In genomic region chr9:27436234-27436633, GRCh38 we compare ENCODE assay signal across 17 cellular contexts.
A peak's percentile ranks its signal among the peaks of the same experiment; 100 is the strongest.
DNase-seq lines count a peak whose midpoint lies in the region; ATAC-seq and TF ChIP-seq lines count a peak whose summit lies in the region.
"Had no signal": no experiment of that assay in that cellular context is flagged by ENCODE, and none has a peak within 500 bp of the region (broad histone marks: within the 10 kb centered on the region; RNA-seq: fewer than 3 reads in every experiment).

No MANE protein-coding gene starts in this region.

- POLR2A ChIA-PET in MCF 10A (lab: Yijun Ruan, JAX) = interaction anchor here (0.6 to 3.3 kb wide), 6 partner anchors 9 to 157 kb away, joined by 3 to 12 read pairs (median 4); partner anchors contain the start of gene MOB3B

- H3K79me2 ChIP-seq in mammary epithelial cell (ENCODE audit: insufficient read depth, low read length) = peaks cover 27% of the 10 kb centered on the region

- no peak overlapping the region for H3K9ac ChIP-seq in mammary epithelial cell (ENCODE audit: insufficient read depth, low read length)

- CTCF ChIA-PET in MCF 10A (lab: Yijun Ruan, JAX) (interaction anchor here (0.7 to 0.8 kb wide), 2 partner anchors 94 to 126 kb away, joined by 4 read pairs; no protein-coding TSS in a partner anchor), mammary epithelial cell (lab: Charles Lee; ENCODE audit: low non-redundant PET) (no interaction called here)

- H3K4me3 Mint-ChIP-seq in MCF 10A (ENCODE audit: unreplicated experiment) = no peak overlapping the region
- H3K4me3 Mint-ChIP-seq in natural killer cell = no peak overlapping the region
- no peak overlapping the region for H3K4me3 Mint-ChIP-seq in activated T-helper 2 cell treated with anti-CD3 and anti-CD28 coated beads, Interferon-gamma antibody, Interleukin-2, Interleukin-4, amounts not matched to agents 10 μg/mL and 5 μg/mL and 100 μg/mL, durations not matched to agents 14 hours and 24 hours and 36 hours (ENCODE audit: low read depth)
- H3K4me3 Mint-ChIP-seq in stimulated activated naive CD8-positive, alpha-beta T cell treated with anti-CD3 and anti-CD28 coated beads, Interleukin-15, amount 100 ng/mL, for 72 hours = no peak overlapping the region
- H3K4me3 Mint-ChIP-seq: natural killer cell treated with Interleukin-12 subunit alpha and Interleukin-12 subunit beta and Interleukin-15 and Interleukin-18, amount 100 ng/mL, for 72 hours had no signal

- H3K27ac ChIP-seq in mammary epithelial cell (ENCODE audit: insufficient read depth, low read depth, low read length) = no peak overlapping the region
- H3K27ac ChIP-seq in body of pancreas = peak overlapping the region in 3 of 4 donors; percentile 48 to 64 (median 54)
- no peak overlapping the region for H3K27ac ChIP-seq in right lobe of liver
- H3K27ac ChIP-seq: esophagus muscularis mucosa, left ventricle myocardium inferior, upper lobe of left lung had no signal

- H3K9me3 ChIP-seq in mammary epithelial cell (replicated peaks; ENCODE audit: insufficient read depth, low read length) (no peaks in the 10 kb centered on the region), body of pancreas (no peaks in the 10 kb centered on the region), right lobe of liver (no peaks in the 10 kb centered on the region)
- H3K9me3 ChIP-seq: esophagus muscularis mucosa, left ventricle myocardium inferior, MG63, upper lobe of left lung had no signal

- H3K27me3 Mint-ChIP-seq in MCF 10A (ENCODE audit: insufficient read depth, unreplicated experiment) (no peaks in the 10 kb centered on the region), natural killer cell (ENCODE audit: low read depth in 2 of 2) (no peaks in the 10 kb centered on the region)
- peaks cover 2% of the 10 kb centered on the region for H3K27me3 Mint-ChIP-seq in activated T-helper 2 cell treated with anti-CD3 and anti-CD28 coated beads, Interferon-gamma antibody, Interleukin-2, Interleukin-4, amounts not matched to agents 10 μg/mL and 5 μg/mL and 100 μg/mL, durations not matched to agents 14 hours and 24 hours and 36 hours (ENCODE audit: low read depth)
- no peaks in the 10 kb centered on the region for H3K27me3 Mint-ChIP-seq in stimulated activated naive CD8-positive, alpha-beta T cell treated with anti-CD3 and anti-CD28 coated beads, Interleukin-15, amount 100 ng/mL, for 72 hours

- TF ChIP-seq CTCF in MCF 10A (IDR thresholded peaks at IDR 0.05; ENCODE audit: unreplicated experiment) (no peak), mammary epithelial cell (conservative IDR thresholded peaks at IDR 0.05 in 1 of 2, IDR thresholded peaks at IDR 0.05 in 1 of 2; ENCODE audit: extremely low read depth in 1 of 2, insufficient read depth in 1 of 2, low read depth in 1 of 2, low read length in 2 of 2) (no peak), body of pancreas (IDR thresholded peaks at IDR 0.05) (no peak), right lobe of liver (IDR thresholded peaks at IDR 0.05) (no peak), natural killer cell (IDR thresholded peaks at IDR 0.05) (no peak), GM20000 (IDR thresholded peaks at IDR 0.05; ENCODE audit: extremely low read depth, missing control alignments) (no peak)

- peak; percentile 100 for ATAC-seq in body of pancreas
- ATAC-seq in right lobe of liver = peak; percentile 98 to 99 (median 98)
- ATAC-seq in natural killer cell = no peak
- ATAC-seq in stimulated activated naive CD8-positive, alpha-beta T cell treated with anti-CD3 and anti-CD28 coated beads, Interleukin-15, amount 100 ng/mL, for 72 hours = no peak
- ATAC-seq: natural killer cell treated with Interleukin-12 subunit alpha and Interleukin-12 subunit beta and Interleukin-15 and Interleukin-18, amount 100 ng/mL, for 72 hours; Panc1 had no signal

- no peaks in the 10 kb centered on the region for H4K20me1 ChIP-seq in mammary epithelial cell (ENCODE audit: insufficient read depth, low read length)

- peaks cover 7% of the 10 kb centered on the region for H3K9me3 Mint-ChIP-seq in MCF 10A (ENCODE audit: unreplicated experiment)
- peaks cover 2 to 3% of the 10 kb centered on the region in 2 donors for H3K9me3 Mint-ChIP-seq in natural killer cell
- no peaks in the 10 kb centered on the region for H3K9me3 Mint-ChIP-seq in activated T-helper 2 cell treated with anti-CD3 and anti-CD28 coated beads, Interferon-gamma antibody, Interleukin-2, Interleukin-4, amounts not matched to agents 10 μg/mL and 5 μg/mL and 100 μg/mL, durations not matched to agents 14 hours and 24 hours and 36 hours
- H3K9me3 Mint-ChIP-seq in stimulated activated naive CD8-positive, alpha-beta T cell treated with anti-CD3 and anti-CD28 coated beads, Interleukin-15, amount 100 ng/mL, for 72 hours = peaks cover 4 to 8% of the 10 kb centered on the region in 2 donors

- H2AFZ ChIP-seq in mammary epithelial cell (ENCODE audit: low read depth, low read length) = no peak overlapping the region

- no peak for TF ChIP-seq POLR2A in body of pancreas (IDR thresholded peaks at IDR 0.05)
- TF ChIP-seq POLR2A in right lobe of liver (IDR thresholded peaks at IDR 0.05) = no peak

- in situ Hi-C loops in mammary epithelial cell (cut with MboI; ENCODE audit: low sequenced_read_pairs in 2 of 2) = loop anchor here in 1 of 2 donors (10.0 kb wide), 1 partner anchor 89 kb away; the partner anchor contains the start of genes IFNK and MOB3B

- H3K4me1 ChIP-seq in mammary epithelial cell (ENCODE audit: insufficient read depth, low read length) = peaks cover 32% of the 10 kb centered on the region
- H3K4me1 ChIP-seq in body of pancreas = peaks cover 49% of the 10 kb centered on the region
- peaks cover 0 to 7% (median 2%) of the 10 kb centered on the region in 4 donors for H3K4me1 ChIP-seq in right lobe of liver

- no peaks in the 10 kb centered on the region for H3K27me3 ChIP-seq in mammary epithelial cell (ENCODE audit: insufficient read depth, low read length)
- H3K27me3 ChIP-seq in body of pancreas = no peaks in the 10 kb centered on the region
- H3K27me3 ChIP-seq in right lobe of liver = no peaks in the 10 kb centered on the region
- H3K27me3 ChIP-seq: esophagus muscularis mucosa, MG63, upper lobe of left lung had no signal

- H3K4me1 Mint-ChIP-seq in MCF 10A (ENCODE audit: insufficient read depth, unreplicated experiment) (peaks cover 27% of the 10 kb centered on the region), natural killer cell (peaks cover 0 to 11% of the 10 kb centered on the region in 2 donors)
- peaks cover 6% of the 10 kb centered on the region for H3K4me1 Mint-ChIP-seq in activated T-helper 2 cell treated with anti-CD3 and anti-CD28 coated beads, Interferon-gamma antibody, Interleukin-2, Interleukin-4, amounts not matched to agents 10 μg/mL and 5 μg/mL and 100 μg/mL, durations not matched to agents 14 hours and 24 hours and 36 hours (ENCODE audit: low read depth)
- H3K4me1 Mint-ChIP-seq in stimulated activated naive CD8-positive, alpha-beta T cell treated with anti-CD3 and anti-CD28 coated beads, Interleukin-15, amount 100 ng/mL, for 72 hours = peaks cover 11% of the 10 kb centered on the region

- H3K4me3 ChIP-seq in mammary epithelial cell (replicated peaks in 1 of 3; ENCODE audit: insufficient read depth in 1 of 3, low read depth in 2 of 3, low read length in 3 of 3) (no peak overlapping the region), body of pancreas (no peak overlapping the region), right lobe of liver (no peak overlapping the region)
- H3K4me3 ChIP-seq: esophagus muscularis mucosa, left ventricle myocardium inferior, MG63, upper lobe of left lung had no signal

- intact Hi-C loops in MCF 10A (cut with micrococcal nuclease) (no loop called here), mammary epithelial cell (cut with micrococcal nuclease) (no loop called here), body of pancreas (cut with DNase I) (no loop called here), right lobe of liver (cut with DNase I) (loop anchor here in 1 of 2 donors (10.0 kb wide), 1 partner anchor 51 kb away; no protein-coding TSS in a partner anchor), natural killer cell (cut with micrococcal nuclease) (no loop called here)
- intact Hi-C loops in activated T-helper 2 cell treated with anti-CD3 and anti-CD28 coated beads, Interferon-gamma antibody, Interleukin-2, Interleukin-4, amounts not matched to agents 10 μg/mL and 5 μg/mL and 100 μg/mL, durations not matched to agents 14 hours and 24 hours and 36 hours (cut with micrococcal nuclease) = no loop called here

- no TSS peak for BruUV-seq in MCF 10A (replicated peaks; lab: Mats Ljungman, UMichigan)
- BruUV-seq in mammary epithelial cell (replicated peaks; lab: Mats Ljungman, UMichigan) = no TSS peak

- H3K36me3 Mint-ChIP-seq in MCF 10A (ENCODE audit: insufficient read depth, unreplicated experiment) = no peaks in the 10 kb centered on the region
- H3K36me3 Mint-ChIP-seq in natural killer cell = no peaks in the 10 kb centered on the region
- no peaks in the 10 kb centered on the region for H3K36me3 Mint-ChIP-seq in activated T-helper 2 cell treated with anti-CD3 and anti-CD28 coated beads, Interferon-gamma antibody, Interleukin-2, Interleukin-4, amounts not matched to agents 10 μg/mL and 5 μg/mL and 100 μg/mL, durations not matched to agents 14 hours and 24 hours and 36 hours (ENCODE audit: low read depth)
- H3K36me3 Mint-ChIP-seq: natural killer cell treated with Interleukin-12 subunit alpha and Interleukin-12 subunit beta and Interleukin-15 and Interleukin-18, amount 100 ng/mL, for 72 hours had no signal

- H3K4me2 ChIP-seq in mammary epithelial cell (ENCODE audit: insufficient read depth, low read depth, low read length) = no peak overlapping the region

- dilution Hi-C loops in mammary epithelial cell (cut with HindIII; ENCODE audit: low sequenced_read_pairs) = no loop called here

- no peak for DNase-seq in MCF 10A (ENCODE audit: unreplicated experiment)
- no peak for DNase-seq in mammary epithelial cell
- DNase-seq in body of pancreas = peak; percentile 69 to 91 (median 80)
- peak in 1 of 3 donors; percentile 75 for DNase-seq in right lobe of liver
- DNase-seq in natural killer cell = no peak
- DNase-seq in activated T-helper 2 cell treated with anti-CD3 and anti-CD28 coated beads, Interferon-gamma antibody, Interleukin-2, Interleukin-4, amounts not matched to agents 10 μg/mL and 5 μg/mL and 100 μg/mL, durations not matched to agents 14 hours and 24 hours and 36 hours (ENCODE audit: low spot score) = no peak
- DNase-seq in GM20000 (ENCODE audit: low spot score) = no peak
- no peak for DNase-seq in stimulated activated naive CD8-positive, alpha-beta T cell treated with anti-CD3 and anti-CD28 coated beads, Interleukin-15, amount 100 ng/mL, for 72 hours
- DNase-seq: hippocampal formation; left ventricle myocardium inferior; MG63; NCI-H2171; stimulated activated CD4-positive, alpha-beta T cell treated with anti-CD3 and anti-CD28 coated beads, Interleukin-2, amount 100 ng/mL, for 48 hours; upper lobe of left lung had no signal

- H3K27ac Mint-ChIP-seq in MCF 10A (ENCODE audit: low read depth, unreplicated experiment) (peak overlapping the region; percentile 62), natural killer cell (no peak overlapping the region)
- H3K27ac Mint-ChIP-seq in activated T-helper 2 cell treated with anti-CD3 and anti-CD28 coated beads, Interferon-gamma antibody, Interleukin-2, Interleukin-4, amounts not matched to agents 10 μg/mL and 5 μg/mL and 100 μg/mL, durations not matched to agents 14 hours and 24 hours and 36 hours = no peak overlapping the region
- H3K27ac Mint-ChIP-seq in stimulated activated naive CD8-positive, alpha-beta T cell treated with anti-CD3 and anti-CD28 coated beads, Interleukin-15, amount 100 ng/mL, for 72 hours = no peak overlapping the region
- H3K27ac Mint-ChIP-seq: natural killer cell treated with Interleukin-12 subunit alpha and Interleukin-12 subunit beta and Interleukin-15 and Interleukin-18, amount 100 ng/mL, for 72 hours had no signal

- H3K36me3 ChIP-seq in mammary epithelial cell (ENCODE audit: insufficient read depth, low read length) (no peaks in the 10 kb centered on the region), body of pancreas (replicated peaks in 1 of 2; ENCODE audit: insufficient read depth in 1 of 2, low read depth in 2 of 2) (no peaks in the 10 kb centered on the region), right lobe of liver (no peaks in the 10 kb centered on the region)
- H3K36me3 ChIP-seq: esophagus muscularis mucosa, left ventricle myocardium inferior, MG63, upper lobe of left lung had no signal

- WGBS in mammary epithelial cell (ENCODE audit: low coverage, missing lambda C conversion rate) = 71% methylated on average over 3 of the region's 3 CpGs
- 10 to 15% methylated on average over 3 of the region's 3 CpGs for WGBS in body of pancreas, 2 donors
- WGBS in right lobe of liver (ENCODE audit: insufficient coverage, low coverage, low lambda C conversion rate, missing lambda C conversion rate) = 23% methylated on average over 3 of the region's 3 CpGs

Comparison
In these comparisons a context has a peak if more than half of its experiments do, and no peak if none do; other contexts are left out.
1. DNase-seq: peak in body of pancreas (4 of 4); none in MCF 10A (single experiment), mammary epithelial cell (single experiment), natural killer cell (single experiment), activated T-helper 2 cell treated with anti-CD3 and anti-CD28 coated beads, Interferon-gamma antibody, Interleukin-2, Interleukin-4, amounts not matched to agents 10 μg/mL and 5 μg/mL and 100 μg/mL, durations not matched to agents 14 hours and 24 hours and 36 hours (single experiment), GM20000 (single experiment) and stimulated activated naive CD8-positive, alpha-beta T cell treated with anti-CD3 and anti-CD28 coated beads, Interleukin-15, amount 100 ng/mL, for 72 hours (0 of 2).
2. H3K27ac ChIP-seq: peak in body of pancreas (3 of 4); none in mammary epithelial cell (single experiment) and right lobe of liver (0 of 3).
3. ATAC-seq: peak in body of pancreas (single experiment) and right lobe of liver (4 of 4); none in natural killer cell (0 of 3) and stimulated activated naive CD8-positive, alpha-beta T cell treated with anti-CD3 and anti-CD28 coated beads, Interleukin-15, amount 100 ng/mL, for 72 hours (single experiment).